19 cellular contexts compared by ENCODE assay signal in the genomic region with DNA sequence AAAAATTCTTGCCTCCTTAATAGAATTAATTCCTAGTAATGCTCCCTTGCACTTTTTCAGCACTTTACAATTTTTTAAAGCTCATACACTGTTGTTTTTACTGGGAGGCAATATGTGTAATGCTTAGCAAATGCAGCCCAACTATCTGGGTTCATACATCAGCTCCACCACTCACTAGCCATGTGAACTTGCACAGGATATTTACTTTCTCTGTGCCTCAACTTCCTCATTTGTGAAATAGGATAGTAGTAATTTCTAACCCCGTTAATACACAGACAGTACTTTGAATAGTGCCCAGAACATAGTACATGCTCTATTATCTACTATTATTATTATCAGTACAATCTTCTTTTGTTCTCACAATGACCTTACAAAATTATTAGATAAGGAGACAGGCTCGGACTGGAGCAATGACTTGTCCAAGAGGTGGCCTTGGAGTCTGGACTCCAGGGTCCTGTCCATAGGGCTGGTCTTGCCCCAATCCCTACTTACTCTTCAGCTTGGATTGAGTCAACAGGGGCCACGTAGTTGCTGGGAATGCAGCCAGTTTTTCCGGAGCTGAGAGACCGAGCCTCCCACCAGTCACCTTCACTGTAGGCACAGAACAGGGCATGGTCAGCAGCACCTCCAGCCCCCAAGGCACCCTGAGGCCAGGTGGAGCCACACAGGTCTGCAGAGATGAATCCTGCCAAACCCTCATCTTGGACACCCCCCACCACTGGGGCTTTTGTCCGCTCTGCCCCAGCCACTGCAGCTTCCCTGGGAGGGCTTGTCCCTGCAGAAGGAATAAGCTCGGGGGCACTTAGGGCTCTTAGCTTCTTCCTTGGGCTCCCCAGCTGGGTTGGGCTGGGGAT. TPM values are rescaled to one million over a fixed set of nuclear protein-coding genes. Genes with fewer than 3 reads are reported as not detected.
DNase-seq lines count a peak whose midpoint lies in the region; ATAC-seq, FAIRE-seq and TF ChIP-seq lines count a peak whose summit lies in the region.
"Had no signal": no experiment of that assay in that cellular context is flagged by ENCODE, and none has a peak within 500 bp of the region (broad histone marks: within the 10 kb centered on the region; RNA-seq: fewer than 3 reads in every experiment).

No MANE protein-coding gene starts in this region.

- CTCF ChIA-PET in K562 (lab: Yijun Ruan, JAX; ENCODE audit: low intra/inter-chr PET ratio) = interaction anchor here (0.6 kb wide), 1 partner anchor 21 kb away, joined by 3 read pairs; no protein-coding TSS in a partner anchor

- 0 out of 2 replicates have a peak, but pooled peaks cover 3% of the 10 kb centered on the region for H4K20me1 ChIP-seq in K562 (replicated peaks; ENCODE audit: control insufficient read depth, insufficient read depth, low read length)

- no peak overlapping the region for H3K4me3 ChIP-seq in K562
- H3K4me3 ChIP-seq: SJSA1 had no signal

- TF ChIP-seq POLR2A in K562 (conservative IDR thresholded peaks at IDR 0.05) = no peak

- no peaks in the 10 kb centered on the region for H3K27me3 Mint-ChIP-seq in natural killer cell (ENCODE audit: low read depth in 2 of 2)
- H3K27me3 Mint-ChIP-seq: activated T-cell treated with anti-CD3 and anti-CD28 coated beads, Interleukin-2, amount 50 U/mL, for 24 hours; stimulated activated naive CD8-positive, alpha-beta T cell treated with anti-CD3 and anti-CD28 coated beads, Interleukin-15, amount 100 ng/mL, for 72 hours had no signal

- H3K4me2 ChIP-seq in K562 (ENCODE audit: insufficient read depth, low read length) = peak overlapping the region; percentile 39; the same call in 1 of the 2 replicates

- in situ Hi-C loops in K562 (cut with MboI) = loop anchor here (25.0 kb wide), 1 partner anchor 509 kb away; no protein-coding TSS in a partner anchor

- H3K36me3 Mint-ChIP-seq in natural killer cell = no peaks in the 10 kb centered on the region

- H3K9ac ChIP-seq in K562 (ENCODE audit: insufficient read depth in 1 of 2, low read depth in 2 of 2, low read length in 2 of 2) = peak overlapping the region in 1 of 2 experiments; percentile 61; a peak in 2 of 4 replicates

- BruUV-seq in K562 (replicated peaks; lab: Mats Ljungman, UMichigan) = no TSS peak

- H3K27ac Mint-ChIP-seq in natural killer cell = peak overlapping the region in 1 of 2 donors; percentile 82
- H3K27ac Mint-ChIP-seq: activated T-cell treated with anti-CD3 and anti-CD28 coated beads, Interleukin-2, amount 50 U/mL, for 24 hours; stimulated activated naive CD8-positive, alpha-beta T cell treated with anti-CD3 and anti-CD28 coated beads, Interleukin-15, amount 100 ng/mL, for 72 hours had no signal

- intact Hi-C loops in K562 (cut with micrococcal nuclease) (no loop called here), natural killer cell (cut with micrococcal nuclease) (no loop called here)

- peak overlapping the region; percentile 59 for H3K4me3 Mint-ChIP-seq in natural killer cell
- H3K4me3 Mint-ChIP-seq: activated T-cell treated with anti-CD3 and anti-CD28 coated beads, Interleukin-2, amount 50 U/mL, for 24 hours; stimulated activated naive CD8-positive, alpha-beta T cell treated with anti-CD3 and anti-CD28 coated beads, Interleukin-15, amount 100 ng/mL, for 72 hours had no signal

- FAIRE-seq in K562 (lab: Jason Lieb, UNC) = no peak
- FAIRE-seq: endometrium had no signal

- no peaks in the 10 kb centered on the region for H3K79me2 ChIP-seq in K562 (ENCODE audit: control insufficient read depth, insufficient read depth, low read length)

- TF ChIP-seq EP300 in K562 (IDR thresholded peaks at IDR 0.05; ENCODE audit: low read length) = no peak

- H3K9me3 ChIP-seq in K562 (replicated peaks; ENCODE audit: control insufficient read depth, insufficient read depth, low read depth, low read length) = no peaks in the 10 kb centered on the region
- H3K9me3 ChIP-seq: SJSA1 had no signal

- H3K4me1 ChIP-seq in K562 (replicated peaks in 1 of 2; ENCODE audit: control insufficient read depth in 2 of 2, insufficient read depth in 2 of 2, low read length in 2 of 2) = peaks cover 12 to 13% of the 10 kb centered on the region in 2 experiments
- H3K4me1 ChIP-seq: SJSA1 had no signal

- H3K9me3 Mint-ChIP-seq in natural killer cell = no peaks in the 10 kb centered on the region
- H3K9me3 Mint-ChIP-seq: activated T-cell treated with anti-CD3 and anti-CD28 coated beads, Interleukin-2, amount 50 U/mL, for 24 hours; stimulated activated naive CD8-positive, alpha-beta T cell treated with anti-CD3 and anti-CD28 coated beads, Interleukin-15, amount 100 ng/mL, for 72 hours had no signal

- H3K27me3 ChIP-seq in K562 (ENCODE audit: control insufficient read depth in 2 of 2, insufficient read depth in 2 of 2, low read length in 2 of 2) = peaks cover 0 to 11% of the 10 kb centered on the region in 2 experiments; a peak in 1 of 5 replicates
- H3K27me3 ChIP-seq: SJSA1 had no signal

- no peak for TF ChIP-seq RAD21 in K562 (CRISPR knock-in tag; conservative IDR thresholded peaks at IDR 0.05 in 1 of 2, IDR thresholded peaks at IDR 0.05 in 1 of 2)

- TF ChIP-seq CTCF in K562 (IDR thresholded peaks at IDR 0.05 in 2 of 3, conservative IDR thresholded peaks at IDR 0.05 in 1 of 3; ENCODE audit: insufficient read depth in 2 of 3, low read depth in 1 of 3, low read length in 3 of 3) = no peak
- TF ChIP-seq CTCF in natural killer cell (IDR thresholded peaks at IDR 0.05) = no peak

- no peaks in the 10 kb centered on the region for H3K9me1 ChIP-seq in K562 (ENCODE audit: control insufficient read depth, insufficient read depth, low read length)

- POLR2A ChIA-PET in K562 (lab: Yijun Ruan, JAX) = interaction anchor here (0.6 to 2.2 kb wide), 5 partner anchors 17 to 55 kb away, joined by 3 to 7 read pairs (median 3); no protein-coding TSS in a partner anchor

- DNase-seq in Daoy (ENCODE audit: low read depth) = peak; percentile 52
- peak; percentile 76 for DNase-seq in M059J (ENCODE audit: low read depth)
- DNase-seq in K562 (ENCODE audit: extremely low read depth in 1 of 4, low spot score in 3 of 4) = no peak
- no peak for DNase-seq in natural killer cell
- DNase-seq in NCI-H1417 treated with DMSO at 0.1 percent for 48 hours (lab: John Stamatoyannopoulos, UW) = no peak
- DNase-seq in cerebellar cortex (ENCODE audit: low spot score) = no peak
- no peak for DNase-seq in stimulated activated CD8-positive, alpha-beta memory T cell treated with anti-CD3 and anti-CD28 coated beads, Interleukin-4, amount 100 ng/mL, for 48 hours
- DNase-seq in activated CD8-positive, alpha-beta memory T cell treated with anti-CD3 and anti-CD28 coated beads, Interleukin-2, amount 50 U/mL, for 4 hours = no peak
- DNase-seq: activated T-cell treated with anti-CD3 and anti-CD28 coated beads, Interleukin-2, amount 50 U/mL, for 24 hours; left cardiac atrium; NCI-H1694; NCI-H774; stimulated activated naive CD8-positive, alpha-beta T cell treated with anti-CD3 and anti-CD28 coated beads, Interleukin-15, amount 100 ng/mL, for 72 hours had no signal

- 8% methylated on average over 7 of the region's 7 CpGs for WGBS in K562 (ENCODE audit: insufficient coverage, low coverage, missing lambda C conversion rate)

- H2AFZ ChIP-seq in K562 (ENCODE audit: low read depth, low read length) = peak overlapping the region; percentile 1; the same call in 1 of the 2 replicates

- H3K27ac ChIP-seq in K562 (ENCODE audit: extremely low read depth, low read depth, low read length) = no peak overlapping the region
- H3K27ac ChIP-seq: C4-2B, SJSA1 had no signal

- ATAC-seq in K562 (no peak; the same call in 2 of the 3 replicates), natural killer cell (no peak)
- ATAC-seq: activated CD4-positive, CD25-positive, alpha-beta regulatory T cell treated with anti-CD3 and anti-CD28 coated beads, Interleukin-2, amount 50 U/mL, for 24 hours; sciatic nerve; stimulated activated naive CD8-positive, alpha-beta T cell treated with anti-CD3 and anti-CD28 coated beads, Interleukin-15, amount 100 ng/mL, for 72 hours had no signal

- peaks cover 55% of the 10 kb centered on the region in 2 donors for H3K4me1 Mint-ChIP-seq in natural killer cell

- H3K36me3 ChIP-seq in K562 (ENCODE audit: control insufficient read depth, insufficient read depth, low read length) = no peaks in the 10 kb centered on the region
- H3K36me3 ChIP-seq: SJSA1 had no signal

RNA-seq across cellular contexts. Expression of gene FGR, which starts 13.7 kb away (rescaled TPM):
- total RNA-seq in Daoy (2014; rRNA removed; shearing (Covaris generic)) = not detected in 2 replicates
- 0.17 TPM in 1 of 2 replicates, not detected in the other for total RNA-seq in M059J (2014; rRNA removed; shearing (Covaris generic))
- total RNA-seq in K562 (2011; cell fraction: chromatin; rRNA removed; ENCODE audit: low replicate concordance) = not detected in 2 replicates
- not detected in 2 replicates for total RNA-seq in K562 (2011; cell fraction: nucleolus; rRNA removed)
- total RNA-seq in K562 (2011; cell fraction: nucleoplasm; rRNA removed) = not detected in 2 replicates
- total RNA-seq in K562 (2014; rRNA removed) (not detected in 2 replicates), K562 (2014; rRNA removed; fragmentation: Illumina TruSeq; extraction: Trizol) (not detected in 2 replicates), K562 (2015; rRNA removed; fragmentation: Illumina TruSeq; extraction: Trizol) (not detected in 2 replicates), K562 (2021) (0.11 and 0.38 TPM in 2 replicates), natural killer cell (100 to 1,000 TPM; 353 to 452 (median 362) TPM)
- polyA plus RNA-seq in K562 (2011; rRNA removed) (0.04 TPM in 1 of 2 replicates, not detected in the other), K562 (2014; fragmentation: Illumina TruSeq; extraction: Trizol) (not detected in 2 replicates), K562 (2014; fragmentation: Nextera tagmentation; extraction: Ambion mirVana) (not detected), K562 (2014; rRNA removed) (not detected in 2 replicates)
- polyA plus RNA-seq in K562 (2011; cell fraction: cytosol; rRNA removed) = 0.06 TPM in 1 of 2 replicates, not detected in the other
- 0.20 TPM in 1 of 2 replicates, not detected in the other for polyA plus RNA-seq in K562 (2011; cell fraction: nucleus; rRNA removed)
- not detected in 2 replicates for polyA plus RNA-seq in K562 (2012)
- polyA minus RNA-seq in K562 (2011; rRNA and poly(A)+ RNA removed) = not detected in 2 replicates
- polyA minus RNA-seq in K562 (2011; cell fraction: cytosol; rRNA and poly(A)+ RNA removed) = not detected in 2 replicates
- polyA minus RNA-seq in K562 (2011; cell fraction: nucleus; rRNA and poly(A)+ RNA removed) = not detected in 2 replicates
- total RNA-seq: SJSA1 had no signal
- polyA plus RNA-seq: neural cell had no signal

RNA-seq across cellular contexts. Expression of gene AHDC1, which starts 17.4 kb away (rescaled TPM):
- total RNA-seq in Daoy (2014; rRNA removed; shearing (Covaris generic)) = 3.8 and 4.7 TPM in 2 replicates
- total RNA-seq in M059J (2014; rRNA removed; shearing (Covaris generic)) = 6.0 and 19.1 TPM in 2 replicates
- total RNA-seq in K562 (2011; cell fraction: chromatin; rRNA removed; ENCODE audit: low replicate concordance) = 62.5 and 101 TPM in 2 replicates
- 36.7 and 38.9 TPM in 2 replicates for total RNA-seq in K562 (2011; cell fraction: nucleolus; rRNA removed)
- total RNA-seq in K562 (2011; cell fraction: nucleoplasm; rRNA removed) = 49.2 and 72.8 TPM in 2 replicates
- total RNA-seq in K562 (2014; rRNA removed) (7.9 and 12.5 TPM in 2 replicates), K562 (2014; rRNA removed; fragmentation: Illumina TruSeq; extraction: Trizol) (3.6 and 4.6 TPM in 2 replicates), K562 (2015; rRNA removed; fragmentation: Illumina TruSeq; extraction: Trizol) (4.7 and 4.8 TPM in 2 replicates), K562 (2021) (36.4 and 37.8 TPM in 2 replicates), natural killer cell (10 to 100 TPM; 39.6 to 67.0 (median 47.0) TPM)
- polyA plus RNA-seq in K562 (2011; rRNA removed) (3.1 and 4.2 TPM in 2 replicates), K562 (2014; fragmentation: Illumina TruSeq; extraction: Trizol) (5.4 and 9.5 TPM in 2 replicates), K562 (2014; fragmentation: Nextera tagmentation; extraction: Ambion mirVana) (under 1 TPM; 0.21 to 0.59 TPM), K562 (2014; rRNA removed) (8.5 and 9.0 TPM in 2 replicates)
- polyA plus RNA-seq in K562 (2011; cell fraction: cytosol; rRNA removed) = 2.3 and 3.9 TPM in 2 replicates
- polyA plus RNA-seq in K562 (2011; cell fraction: nucleus; rRNA removed) = 13.3 and 21.8 TPM in 2 replicates
- polyA plus RNA-seq in K562 (2012) = 13.7 and 18.2 TPM in 2 replicates
- polyA minus RNA-seq in K562 (2011; rRNA and poly(A)+ RNA removed) = 3.7 and 9.1 TPM in 2 replicates
- 12.2 and 15.2 TPM in 2 replicates for polyA minus RNA-seq in K562 (2011; cell fraction: cytosol; rRNA and poly(A)+ RNA removed)
- 10.6 and 11.6 TPM in 2 replicates for polyA minus RNA-seq in K562 (2011; cell fraction: nucleus; rRNA and poly(A)+ RNA removed)

RNA-seq across cellular contexts. Expression of gene IFI6, which starts 50.7 kb away (rescaled TPM):
- 12.7 and 20.3 TPM in 2 replicates for total RNA-seq in Daoy (2014; rRNA removed; shearing (Covaris generic))
- total RNA-seq in M059J (2014; rRNA removed; shearing (Covaris generic)) = 3,501 and 4,716 TPM in 2 replicates
- total RNA-seq in K562 (2011; cell fraction: chromatin; rRNA removed; ENCODE audit: low replicate concordance) = 0.67 TPM in 1 of 2 replicates, not detected in the other
- 2.6 and 3.8 TPM in 2 replicates for total RNA-seq in K562 (2011; cell fraction: nucleolus; rRNA removed)
- 1.1 and 2.4 TPM in 2 replicates for total RNA-seq in K562 (2011; cell fraction: nucleoplasm; rRNA removed)
- total RNA-seq in K562 (2014; rRNA removed) = 4.5 and 4.7 TPM in 2 replicates
- 0.99 and 1.0 TPM in 2 replicates for total RNA-seq in K562 (2014; rRNA removed; fragmentation: Illumina TruSeq; extraction: Trizol)
- total RNA-seq in K562 (2015; rRNA removed; fragmentation: Illumina TruSeq; extraction: Trizol) = 1.6 and 2.2 TPM in 2 replicates
- total RNA-seq in K562 (2021) = 3.8 and 5.0 TPM in 2 replicates
- 2.0 and 2.7 TPM in 2 replicates for polyA plus RNA-seq in K562 (2011; rRNA removed)
- polyA plus RNA-seq in K562 (2011; cell fraction: cytosol; rRNA removed) = 3.4 and 3.9 TPM in 2 replicates
- polyA plus RNA-seq in K562 (2011; cell fraction: nucleus; rRNA removed) = 0.55 and 1.0 TPM in 2 replicates
- polyA plus RNA-seq in K562 (2012) = 8.1 and 10.3 TPM in 2 replicates
- polyA plus RNA-seq in K562 (2014; fragmentation: Illumina TruSeq; extraction: Trizol) = 2.4 and 2.9 TPM in 2 replicates
- polyA plus RNA-seq in K562 (2014; fragmentation: Nextera tagmentation; extraction: Ambion mirVana) = under 1 TPM; 0.17 to 0.76 TPM
- polyA plus RNA-seq in K562 (2014; rRNA removed) = 4.0 and 4.4 TPM in 2 replicates
- 0.60 TPM in 1 of 2 replicates, not detected in the other for polyA minus RNA-seq in K562 (2011; rRNA and poly(A)+ RNA removed)
- polyA minus RNA-seq in K562 (2011; cell fraction: cytosol; rRNA and poly(A)+ RNA removed) = 1.4 and 2.8 TPM in 2 replicates
- not detected in 2 replicates for polyA minus RNA-seq in K562 (2011; cell fraction: nucleus; rRNA and poly(A)+ RNA removed)
- total RNA-seq in natural killer cell = 10 to 100 TPM; 26.7 to 36.0 (median 34.8) TPM

Comparison
In these comparisons a context has a peak if more than half of its experiments do, and no peak if none do; other contexts are left out.
1. DNase-seq: peak in Daoy (single experiment) and M059J (single experiment); none in K562 (0 of 4), natural killer cell (single experiment), NCI-H1417 treated with DMSO at 0.1 percent for 48 hours (single experiment), cerebellar cortex (single experiment), stimulated activated CD8-positive, alpha-beta memory T cell treated with anti-CD3 and anti-CD28 coated beads, Interleukin-4, amount 100 ng/mL, for 48 hours (single experiment) and activated CD8-positive, alpha-beta memory T cell treated with anti-CD3 and anti-CD28 coated beads, Interleukin-2, amount 50 U/mL, for 4 hours (single experiment).
2. RNA of gene FGR, which starts 13.7 kb away (total RNA-seq): 353 to 452 TPM in natural killer cell; 0.17 TPM in M059J, not detected in Daoy and 0.11 to 0.38 TPM in K562; every median in the first group is over 100 times any median in the second.
3. RNA of gene IFI6, which starts 50.7 kb away (total RNA-seq): 3,501 to 4,716 TPM in M059J; 26.7 to 36.0 TPM in natural killer cell, 12.7 to 20.3 TPM in Daoy and 0.67 to 5.0 TPM in K562; every median in the first group is over 10 times any median in the second.